8 cellular contexts compared by ENCODE assay signal in the genomic region with DNA sequence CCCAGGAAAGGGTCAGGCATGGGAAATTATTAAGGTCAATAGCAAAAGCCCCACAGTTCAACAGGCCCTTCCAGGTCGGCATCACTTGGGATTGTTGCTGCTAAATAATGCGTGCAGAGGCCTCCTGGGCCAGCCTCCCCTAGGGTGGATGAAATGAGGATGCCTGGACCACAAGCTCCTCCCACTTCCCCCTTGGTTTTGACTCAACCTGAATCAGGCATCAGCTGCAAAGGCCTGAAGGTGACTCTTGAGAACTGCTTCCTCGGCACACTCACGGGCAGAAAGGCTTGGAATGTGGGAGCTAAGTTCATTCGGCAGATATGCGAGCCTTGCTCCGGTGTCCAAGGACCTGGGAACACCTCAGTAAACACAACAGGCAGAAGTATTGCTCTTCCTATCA.
A peak's percentile ranks its signal among the peaks of the same experiment; 100 is the strongest.
DNase-seq lines count a peak whose midpoint lies in the region; ATAC-seq and TF ChIP-seq lines count a peak whose summit lies in the region.

No MANE protein-coding gene starts in this region.

- DNase-seq in GM19238 (ENCODE audit: insufficient read length, low spot score) (peak; percentile 66), T-helper 2 cell (peak; percentile 35 to 97 (median 74)), astrocyte of the spinal cord (ENCODE audit: low read depth, low spot score) (peak; percentile 81), globus pallidus (ENCODE audit: low spot score) (no peak), foreskin melanocyte (no peak), hypothalamus (lab: John Stamatoyannopoulos, UW) (no peak)
- peak; percentile 84 for DNase-seq in stimulated activated CD4-positive, alpha-beta T cell treated with anti-CD3 and anti-CD28 coated beads, Interleukin-1b, Interleukin-23, amount 100 ng/mL, for 48 hours

- ATAC-seq in HG03159 (IDR thresholded peaks at IDR 0.05; ENCODE audit: unreplicated experiment), result peak; percentile 46

- in situ Hi-C loops in astrocyte of the spinal cord (cut with HindIII; ENCODE audit: low sequenced_read_pairs), result no loop called here

- no peak overlapping the region for H3K4me3 ChIP-seq in astrocyte of the spinal cord (ENCODE audit: low read depth, low read length)

- no peak for TF ChIP-seq CTCF in astrocyte of the spinal cord (IDR thresholded peaks at IDR 0.05; ENCODE audit: low read depth, low read length)

Comparison
In these comparisons a context has a peak if more than half of its experiments do, and no peak if none do; other contexts are left out.
1. DNase-seq: peak in GM19238 (single experiment), T-helper 2 cell (5 of 5), astrocyte of the spinal cord (single experiment) and stimulated activated CD4-positive, alpha-beta T cell treated with anti-CD3 and anti-CD28 coated beads, Interleukin-1b, Interleukin-23, amount 100 ng/mL, for 48 hours (single experiment); none in globus pallidus (single experiment), foreskin melanocyte (single experiment) and hypothalamus (0 of 51).